Comparison of ENCODE assay signal across 10 cellular contexts in genomic region chr2:36184848-36185247, GRCh38.
"Had no signal": no experiment of that assay in that cellular context is flagged by ENCODE, and none has a peak within 500 bp of the region (broad histone marks: within the 10 kb centered on the region; RNA-seq: fewer than 3 reads in every experiment).

No MANE protein-coding gene starts in this region.

- H3K9me3 ChIP-seq: HAP-1 had no signal

- H3K4me3 ChIP-seq: GM23248, HAP-1 had no signal

- DNase-seq: GM23248, GOT3, H7, HFFc6, KBM-7 had no signal

- H2AFZ ChIP-seq: GM23248 had no signal

- ATAC-seq: HCT116, HepG2 had no signal

- H3K9ac ChIP-seq: GM23248, KMS-11 had no signal

- H3K27ac ChIP-seq: GM23248, HL-60, KMS-11 had no signal

- H3K4me1 ChIP-seq: HAP-1 had no signal

- H3K4me2 ChIP-seq: KMS-11 had no signal

- H3K36me3 ChIP-seq: HAP-1 had no signal
